ENCODE assay signal across 13 cellular contexts in genomic region chr2:146579154-146579930, GRCh38.
A peak's percentile ranks its signal among the peaks of the same experiment; 100 is the strongest.
DNase-seq lines count a peak whose midpoint lies in the region; TF ChIP-seq lines count a peak whose summit lies in the region.
"Had no signal": no experiment of that assay in that cellular context is flagged by ENCODE, and none has a peak within 500 bp of the region (broad histone marks: within the 10 kb centered on the region; RNA-seq: fewer than 3 reads in every experiment).

No MANE protein-coding gene starts in this region.

- no peaks in the 10 kb centered on the region for H3K4me1 Mint-ChIP-seq in activated T-helper 2 cell treated with anti-CD3 and anti-CD28 coated beads, Interferon-gamma antibody, Interleukin-2, Interleukin-4, amounts not matched to agents 10 μg/mL and 5 μg/mL and 100 μg/mL, durations not matched to agents 14 hours and 24 hours and 36 hours (ENCODE audit: low read depth)

- H3K9me3 ChIP-seq in SJCRH30 (replicated peaks): no peaks in the 10 kb centered on the region; the same call in 1 of the 2 replicates

- H3K27ac Mint-ChIP-seq in activated T-helper 2 cell treated with anti-CD3 and anti-CD28 coated beads, Interferon-gamma antibody, Interleukin-2, Interleukin-4, amounts not matched to agents 10 μg/mL and 5 μg/mL and 100 μg/mL, durations not matched to agents 14 hours and 24 hours and 36 hours: no peak overlapping the region

- peak overlapping the region; percentile 52 for H3K27ac ChIP-seq in SJCRH30
- H3K27ac ChIP-seq: 22Rv1, parathyroid adenoma had no signal

- intact Hi-C loops in activated T-helper 2 cell treated with anti-CD3 and anti-CD28 coated beads, Interferon-gamma antibody, Interleukin-2, Interleukin-4, amounts not matched to agents 10 μg/mL and 5 μg/mL and 100 μg/mL, durations not matched to agents 14 hours and 24 hours and 36 hours (cut with micrococcal nuclease): no loop called here

- no peaks in the 10 kb centered on the region for H3K36me3 ChIP-seq in SJCRH30

- no peak for TF ChIP-seq CTCF in fibroblast of mammary gland (conservative IDR thresholded peaks at IDR 0.05; ENCODE audit: control insufficient read depth, insufficient read depth, low read depth, low read length)

- H3K4me1 ChIP-seq in SJCRH30: peaks cover 30% of the 10 kb centered on the region
- H3K4me1 ChIP-seq: parathyroid adenoma had no signal

- H3K27me3 ChIP-seq in SJCRH30: no peaks in the 10 kb centered on the region

- DNase-seq in DMS53 (lab: John Stamatoyannopoulos, UW) (peak; percentile 0), DMS53 treated with DMSO at 0.1 percent for 48 hours (lab: John Stamatoyannopoulos, UW; ENCODE audit: unreplicated experiment) (no peak), SJCRH30 (peak; percentile 9 to 48), fibroblast of mammary gland (ENCODE audit: low read depth) (peak; percentile 47), stromal cell of bone marrow (ENCODE audit: low read depth) (peak; percentile 10), T-helper 2 cell (no peak)
- DNase-seq in activated T-cell treated with anti-CD3 and anti-CD28 coated beads, Interleukin-2, amount 50 U/mL, for 1 hour: no peak
- no peak for DNase-seq in activated T-helper 2 cell treated with anti-CD3 and anti-CD28 coated beads, Interferon-gamma antibody, Interleukin-2, Interleukin-4, amounts not matched to agents 10 μg/mL and 5 μg/mL and 100 μg/mL, durations not matched to agents 14 hours and 24 hours and 36 hours (ENCODE audit: low spot score)
- DNase-seq: GF-D8, H7, NCI-H510A treated with DMSO at 0.1 percent for 48 hours had no signal

- no peaks in the 10 kb centered on the region for H3K27me3 Mint-ChIP-seq in activated T-helper 2 cell treated with anti-CD3 and anti-CD28 coated beads, Interferon-gamma antibody, Interleukin-2, Interleukin-4, amounts not matched to agents 10 μg/mL and 5 μg/mL and 100 μg/mL, durations not matched to agents 14 hours and 24 hours and 36 hours (ENCODE audit: low read depth)

- peaks cover 4% of the 10 kb centered on the region for H3K9me3 Mint-ChIP-seq in activated T-helper 2 cell treated with anti-CD3 and anti-CD28 coated beads, Interferon-gamma antibody, Interleukin-2, Interleukin-4, amounts not matched to agents 10 μg/mL and 5 μg/mL and 100 μg/mL, durations not matched to agents 14 hours and 24 hours and 36 hours

- H3K4me3 ChIP-seq in SJCRH30 (no peak overlapping the region), fibroblast of mammary gland (ENCODE audit: control insufficient read depth, low read depth, low read length) (no peak overlapping the region)

- H3K4me3 Mint-ChIP-seq in activated T-helper 2 cell treated with anti-CD3 and anti-CD28 coated beads, Interferon-gamma antibody, Interleukin-2, Interleukin-4, amounts not matched to agents 10 μg/mL and 5 μg/mL and 100 μg/mL, durations not matched to agents 14 hours and 24 hours and 36 hours (ENCODE audit: low read depth): no peak overlapping the region

- H3K36me3 Mint-ChIP-seq in activated T-helper 2 cell treated with anti-CD3 and anti-CD28 coated beads, Interferon-gamma antibody, Interleukin-2, Interleukin-4, amounts not matched to agents 10 μg/mL and 5 μg/mL and 100 μg/mL, durations not matched to agents 14 hours and 24 hours and 36 hours (ENCODE audit: low read depth): no peaks in the 10 kb centered on the region

Comparison
In these comparisons a context has a peak if more than half of its experiments do, and no peak if none do; other contexts are left out.
1. DNase-seq: peak in DMS53 (single experiment), SJCRH30 (2 of 2), fibroblast of mammary gland (single experiment) and stromal cell of bone marrow (single experiment); none in DMS53 treated with DMSO at 0.1 percent for 48 hours (single experiment), activated T-cell treated with anti-CD3 and anti-CD28 coated beads, Interleukin-2, amount 50 U/mL, for 1 hour (single experiment), activated T-helper 2 cell treated with anti-CD3 and anti-CD28 coated beads, Interferon-gamma antibody, Interleukin-2, Interleukin-4, amounts not matched to agents 10 μg/mL and 5 μg/mL and 100 μg/mL, durations not matched to agents 14 hours and 24 hours and 36 hours (single experiment) and T-helper 2 cell (0 of 5).